Comparison of ENCODE assay signal across 8 cellular contexts in genomic region chr19:47351545-47351944, GRCh38. TPM values are rescaled to one million over a fixed set of nuclear protein-coding genes. Genes with fewer than 3 reads are reported as not detected.
DNase-seq lines count a peak whose midpoint lies in the region; ATAC-seq and TF ChIP-seq lines count a peak whose summit lies in the region.

No MANE protein-coding gene starts in this region.

- no peak for TF ChIP-seq CTCF in endodermal cell (conservative IDR thresholded peaks at IDR 0.05)

- peaks cover 53% of the 10 kb centered on the region for H3K36me3 ChIP-seq in endodermal cell (ENCODE audit: control insufficient read depth, insufficient read depth, low read length)

- H3K27me3 Mint-ChIP-seq in activated T-cell treated with anti-CD3 and anti-CD28 coated beads, Interleukin-2, amount 50 U/mL, for 4 hours (ENCODE audit: low read depth), result no peaks in the 10 kb centered on the region
- H3K27me3 Mint-ChIP-seq in endodermal cell (ENCODE audit: insufficient read depth), result peaks cover 3% of the 10 kb centered on the region

- 58 to 87% methylated on average over 2 to 3 of the region's 3 CpGs for WGBS in endodermal cell (ENCODE audit: insufficient coverage in 1 of 2, insufficient read length in 1 of 2), 2 experiments

- H3K27ac ChIP-seq in endodermal cell (ENCODE audit: low read depth, low read length), result no peak overlapping the region

- no peaks in the 10 kb centered on the region for H3K27me3 ChIP-seq in endodermal cell (ENCODE audit: control insufficient read depth, insufficient read depth, low read length, poor library complexity, severe bottlenecking)

- H3K4me3 Mint-ChIP-seq in activated T-cell treated with anti-CD3 and anti-CD28 coated beads, Interleukin-2, amount 50 U/mL, for 4 hours, result peak overlapping the region; percentile 46
- peak overlapping the region; percentile 23 for H3K4me3 Mint-ChIP-seq in endodermal cell

- no peak overlapping the region for H3K9ac ChIP-seq in endodermal cell (ENCODE audit: extremely low read depth, low read length, poor library complexity, severe bottlenecking)

- no peaks in the 10 kb centered on the region for H3K4me1 ChIP-seq in endodermal cell (ENCODE audit: control insufficient read depth, insufficient read depth, low read length)

- H3K9me3 ChIP-seq in endodermal cell (ENCODE audit: control insufficient read depth, low read length), result no peaks in the 10 kb centered on the region

- no peak overlapping the region for H3K4me3 ChIP-seq in endodermal cell (ENCODE audit: low read length)

- H3K4me1 Mint-ChIP-seq in activated T-cell treated with anti-CD3 and anti-CD28 coated beads, Interleukin-2, amount 50 U/mL, for 4 hours (ENCODE audit: low read depth), result peaks cover 40% of the 10 kb centered on the region
- peaks cover 15% of the 10 kb centered on the region for H3K4me1 Mint-ChIP-seq in endodermal cell

- no peak for ATAC-seq in activated T-cell treated with anti-CD3 and anti-CD28 coated beads, Interleukin-2, amount 50 U/mL, for 4 hours
- no peak for ATAC-seq in GM21390 (IDR thresholded peaks at IDR 0.05; ENCODE audit: unreplicated experiment)

- H3K36me3 Mint-ChIP-seq in activated T-cell treated with anti-CD3 and anti-CD28 coated beads, Interleukin-2, amount 50 U/mL, for 4 hours (ENCODE audit: insufficient read depth), result peaks cover 30% of the 10 kb centered on the region
- H3K36me3 Mint-ChIP-seq in endodermal cell (ENCODE audit: low read depth), result peaks cover 59% of the 10 kb centered on the region

- H3K9me3 Mint-ChIP-seq in activated T-cell treated with anti-CD3 and anti-CD28 coated beads, Interleukin-2, amount 50 U/mL, for 4 hours, result peaks cover 4% of the 10 kb centered on the region
- peaks cover 3% of the 10 kb centered on the region for H3K9me3 Mint-ChIP-seq in endodermal cell

- H3K27ac Mint-ChIP-seq in endodermal cell, result no peak overlapping the region

- no peak for DNase-seq in activated T-cell treated with anti-CD3 and anti-CD28 coated beads, Interleukin-2, amount 50 U/mL, for 4 hours
- DNase-seq in activated T-cell treated with anti-CD3 and anti-CD28 coated beads, Interleukin-2, amount 50 U/mL, for 1 hour, result no peak
- DNase-seq in NCI-H69 (lab: John Stamatoyannopoulos, UW) (peak; percentile 14), endodermal cell (peak; percentile 75), renal cortical epithelial cell (ENCODE audit: low read depth) (peak; percentile 33), NCI-H1105 treated with DMSO at 0.1 percent for 48 hours (lab: John Stamatoyannopoulos, UW) (no peak), MV-4-11 (lab: John Stamatoyannopoulos, UW) (no peak)

RNA-seq across cellular contexts. Expression of gene DHX34, which starts 2.4 kb away (rescaled TPM):
- 10 to 100 TPM; 38.1 to 41.0 (median 38.6) TPM for total RNA-seq in activated T-cell treated with anti-CD3 and anti-CD28 coated beads, Interleukin-2, amount 50 U/mL, for 4 hours
- 10 to 100 TPM; 36.9 to 43.9 TPM for total RNA-seq in endodermal cell
- 18.1 TPM for polyA plus RNA-seq in endodermal cell (2013, experiment 1 of 2)
- 16.1 TPM for polyA plus RNA-seq in endodermal cell (2013, experiment 2 of 2)
- total RNA-seq in renal cortical epithelial cell, result 7.1 and 13.4 TPM in 2 replicates

RNA-seq across cellular contexts. Expression of gene C5AR2, which starts 19.6 kb away (rescaled TPM):
- total RNA-seq in activated T-cell treated with anti-CD3 and anti-CD28 coated beads, Interleukin-2, amount 50 U/mL, for 4 hours, result not detected
- total RNA-seq in endodermal cell, result not detected
- polyA plus RNA-seq in endodermal cell (2013, experiment 1 of 2), result not detected
- polyA plus RNA-seq in endodermal cell (2013, experiment 2 of 2), result not detected
- 0.30 TPM in 1 of 2 replicates, not detected in the other for total RNA-seq in renal cortical epithelial cell

RNA-seq across cellular contexts. Expression of gene C5AR1, which starts 41.9 kb away (rescaled TPM):
- under 1 TPM; 0.63 to 0.83 (median 0.68) TPM for total RNA-seq in activated T-cell treated with anti-CD3 and anti-CD28 coated beads, Interleukin-2, amount 50 U/mL, for 4 hours
- total RNA-seq in endodermal cell (under 1 TPM in 1 of 2 donors, not detected in 1; 0.48 TPM), renal cortical epithelial cell (0.80 TPM in 1 of 2 replicates, not detected in the other)
- 1.2 TPM for polyA plus RNA-seq in endodermal cell (2013, experiment 1 of 2)
- polyA plus RNA-seq in endodermal cell (2013, experiment 2 of 2), result 0.37 TPM

Comparison
In these comparisons a context has a peak if more than half of its experiments do, and no peak if none do; other contexts are left out.
1. DNase-seq: peak in NCI-H69 (single experiment), endodermal cell (single experiment) and renal cortical epithelial cell (single experiment); none in activated T-cell treated with anti-CD3 and anti-CD28 coated beads, Interleukin-2, amount 50 U/mL, for 4 hours (single experiment), activated T-cell treated with anti-CD3 and anti-CD28 coated beads, Interleukin-2, amount 50 U/mL, for 1 hour (single experiment), NCI-H1105 treated with DMSO at 0.1 percent for 48 hours (single experiment) and MV-4-11 (single experiment).